ENCODE assay signal across 9 cellular contexts in genomic region chr3:136728434-136728833, GRCh38. TPM values are rescaled to one million over a fixed set of nuclear protein-coding genes. Genes with fewer than 3 reads are reported as not detected.
DNase-seq lines count a peak whose midpoint lies in the region; ATAC-seq and TF ChIP-seq lines count a peak whose summit lies in the region.
"Had no signal": no experiment of that assay in that cellular context is flagged by ENCODE, and none has a peak within 500 bp of the region (broad histone marks: within the 10 kb centered on the region; RNA-seq: fewer than 3 reads in every experiment).

No MANE protein-coding gene starts in this region.

- peak overlapping the region; percentile 69 for H3K4me3 ChIP-seq in ACC112 (ENCODE audit: low read depth, low read length)
- H3K4me3 ChIP-seq in MG63: peak overlapping the region; percentile 13
- peak overlapping the region; percentile 32 for H3K4me3 ChIP-seq in fibroblast of the aortic adventitia (ENCODE audit: low read depth, low read length)
- H3K4me3 ChIP-seq in BE2C (ENCODE audit: low read depth, low read length): no peak overlapping the region

- H2AFZ ChIP-seq in ACC112 (ENCODE audit: low read length, unreplicated experiment): no peak overlapping the region

- DNase-seq in MG63 (no peak), fibroblast of the aortic adventitia (ENCODE audit: low read depth) (peak; percentile 16), germinal center (ENCODE audit: low spot score) (no peak), BE2C (no peak)
- DNase-seq in activated CD8-positive, alpha-beta memory T cell treated with anti-CD3 and anti-CD28 coated beads, Interleukin-2, amount 50 U/mL, for 48 hours: no peak
- DNase-seq: NCI-H1092 had no signal

- H3K9me3 ChIP-seq in MG63 (no peaks in the 10 kb centered on the region; the same call in 1 of the 2 replicates), BE2C (no peaks in the 10 kb centered on the region)

- ATAC-seq in GM21619 (IDR thresholded peaks at IDR 0.05; ENCODE audit: unreplicated experiment) (peak; percentile 59), GM21526 (IDR thresholded peaks at IDR 0.05; ENCODE audit: low FRiP score, unreplicated experiment) (no peak)

- peak overlapping the region; percentile 80 for H3K27ac ChIP-seq in ACC112 (ENCODE audit: low read depth, low read length)

- H3K4me1 ChIP-seq in ACC112 (ENCODE audit: control insufficient read depth, insufficient read depth, low read length, unreplicated experiment): peaks cover 15% of the 10 kb centered on the region
- no peaks in the 10 kb centered on the region for H3K4me1 ChIP-seq in BE2C

- no peak for TF ChIP-seq CTCF in fibroblast of the aortic adventitia (IDR thresholded peaks at IDR 0.05; ENCODE audit: insufficient read depth, low read length)
- no peak for TF ChIP-seq CTCF in BE2C (IDR thresholded peaks at IDR 0.05; ENCODE audit: low read depth, low read length)

- peaks cover 85% of the 10 kb centered on the region for H3K79me2 ChIP-seq in ACC112 (ENCODE audit: control insufficient read depth, insufficient read depth, low read length, unreplicated experiment)

- H3K36me3 ChIP-seq in ACC112 (ENCODE audit: insufficient read depth, low read length) (no peaks in the 10 kb centered on the region), MG63 (no peaks in the 10 kb centered on the region), BE2C (no peaks in the 10 kb centered on the region)

- H3K27me3 ChIP-seq in ACC112 (ENCODE audit: insufficient read depth, low read length): no peaks in the 10 kb centered on the region
- H3K27me3 ChIP-seq in MG63: no peaks in the 10 kb centered on the region
- H3K27me3 ChIP-seq in BE2C: no peaks in the 10 kb centered on the region

RNA-seq across cellular contexts. Expression of gene STAG1, which starts 23.7 kb away (rescaled TPM):
- 29.0 and 41.6 TPM in 2 replicates for total RNA-seq in MG63 (2014; rRNA removed; shearing (Covaris generic); ENCODE audit: low replicate concordance)
- 75.1 and 78.0 TPM in 2 replicates for total RNA-seq in fibroblast of the aortic adventitia (ENCODE audit: low replicate concordance)
- 10.4 TPM for polyA plus RNA-seq in BE2C (2012; ENCODE audit: insufficient read depth, insufficient read length, low read depth)
